ENCODE assay signal across 18 cellular contexts in genomic region chr5:93320920-93321319, GRCh38.
DNase-seq lines count a peak whose midpoint lies in the region; ATAC-seq, FAIRE-seq and TF ChIP-seq lines count a peak whose summit lies in the region.
"Had no signal": no experiment of that assay in that cellular context is flagged by ENCODE, and none has a peak within 500 bp of the region (broad histone marks: within the 10 kb centered on the region; RNA-seq: fewer than 3 reads in every experiment).

No MANE protein-coding gene starts in this region.

- intact Hi-C loops in Right ventricle myocardium superior (cut with DNase I) (no loop called here), cardiac septum (cut with DNase I) (no loop called here), heart right ventricle (cut with DNase I) (no loop called here)

- TF ChIP-seq EP300 in suprapubic skin (IDR thresholded peaks at IDR 0.05) = no peak

- DNase-seq in Right ventricle myocardium superior (no peak), cardiac septum (ENCODE audit: low spot score) (no peak), SK-N-DZ (ENCODE audit: low spot score) (peak; percentile 25), heart right ventricle (no peak), retinal pigment epithelial cell (ENCODE audit: low read depth) (peak; percentile 73), suprapubic skin (ENCODE audit: low spot score in 2 of 2) (no peak), GM12892 (ENCODE audit: insufficient read length) (no peak)
- DNase-seq: GDM1; GOT3; NCI-H1105; NCI-H1694 treated with DMSO at 0.1 percent for 48 hours; NCI-H345; NCI-H526; NK-92 treated with Interleukin-12 subunit alpha and Interleukin-12 subunit beta, amount 100 ng/mL, for 24 hours; RPMI8226 had no signal

- WGBS in heart right ventricle, 2 donors = 25 to 30% methylated on average over 3 of the region's 3 CpGs
- 79% methylated on average over 3 of the region's 3 CpGs for WGBS in suprapubic skin

- no peak overlapping the region for H3K27ac ChIP-seq in heart right ventricle
- no peak overlapping the region for H3K27ac ChIP-seq in suprapubic skin
- H3K27ac ChIP-seq: BLaER1 had no signal

- no peaks in the 10 kb centered on the region for H3K36me3 ChIP-seq in heart right ventricle
- no peaks in the 10 kb centered on the region for H3K36me3 ChIP-seq in suprapubic skin
- H3K36me3 ChIP-seq: BLaER1 had no signal

- ATAC-seq in Right ventricle myocardium superior (ENCODE audit: poor library complexity) (peak; percentile 92), heart right ventricle (peak in 6 of 8 donors; percentile 43 to 87 (median 68)), HG03469 (IDR thresholded peaks at IDR 0.05; ENCODE audit: unreplicated experiment) (no peak)

- peaks cover 0 to 10% (median 0%) of the 10 kb centered on the region in 9 donors for H3K4me1 ChIP-seq in heart right ventricle
- H3K4me1 ChIP-seq in suprapubic skin = no peaks in the 10 kb centered on the region
- H3K4me1 ChIP-seq: BLaER1 had no signal

- TF ChIP-seq CTCF in heart right ventricle (IDR thresholded peaks at IDR 0.05) = no peak
- no peak for TF ChIP-seq CTCF in retinal pigment epithelial cell (conservative IDR thresholded peaks at IDR 0.05; ENCODE audit: low read depth, low read length)
- no peak for TF ChIP-seq CTCF in suprapubic skin (IDR thresholded peaks at IDR 0.05)

- no peak for FAIRE-seq in GM12892 (lab: Jason Lieb, UNC)
- FAIRE-seq: GM12891 had no signal

- H3K27me3 ChIP-seq in heart right ventricle = no peaks in the 10 kb centered on the region
- H3K27me3 ChIP-seq in suprapubic skin = no peaks in the 10 kb centered on the region
- H3K27me3 ChIP-seq: BLaER1 had no signal

- TF ChIP-seq POLR2A in suprapubic skin (IDR thresholded peaks at IDR 0.05) (no peak), GM12892 (IDR thresholded peaks at IDR 0.05; ENCODE audit: low read depth, low read length) (no peak)

- H3K9me3 ChIP-seq in heart right ventricle (no peaks in the 10 kb centered on the region), suprapubic skin (no peaks in the 10 kb centered on the region)
- H3K9me3 ChIP-seq: BLaER1 had no signal

- no peak overlapping the region for H3K4me3 ChIP-seq in heart right ventricle
- H3K4me3 ChIP-seq in retinal pigment epithelial cell (ENCODE audit: low read length) = no peak overlapping the region
- no peak overlapping the region for H3K4me3 ChIP-seq in suprapubic skin
- H3K4me3 ChIP-seq: BLaER1 had no signal

Comparison
In these comparisons a context has a peak if more than half of its experiments do, and no peak if none do; other contexts are left out.
1. DNase-seq: peak in SK-N-DZ (single experiment) and retinal pigment epithelial cell (single experiment); none in Right ventricle myocardium superior (single experiment), cardiac septum (single experiment), heart right ventricle (0 of 2), suprapubic skin (0 of 2) and GM12892 (single experiment).